9 cellular contexts compared by ENCODE assay signal in the genomic region with DNA sequence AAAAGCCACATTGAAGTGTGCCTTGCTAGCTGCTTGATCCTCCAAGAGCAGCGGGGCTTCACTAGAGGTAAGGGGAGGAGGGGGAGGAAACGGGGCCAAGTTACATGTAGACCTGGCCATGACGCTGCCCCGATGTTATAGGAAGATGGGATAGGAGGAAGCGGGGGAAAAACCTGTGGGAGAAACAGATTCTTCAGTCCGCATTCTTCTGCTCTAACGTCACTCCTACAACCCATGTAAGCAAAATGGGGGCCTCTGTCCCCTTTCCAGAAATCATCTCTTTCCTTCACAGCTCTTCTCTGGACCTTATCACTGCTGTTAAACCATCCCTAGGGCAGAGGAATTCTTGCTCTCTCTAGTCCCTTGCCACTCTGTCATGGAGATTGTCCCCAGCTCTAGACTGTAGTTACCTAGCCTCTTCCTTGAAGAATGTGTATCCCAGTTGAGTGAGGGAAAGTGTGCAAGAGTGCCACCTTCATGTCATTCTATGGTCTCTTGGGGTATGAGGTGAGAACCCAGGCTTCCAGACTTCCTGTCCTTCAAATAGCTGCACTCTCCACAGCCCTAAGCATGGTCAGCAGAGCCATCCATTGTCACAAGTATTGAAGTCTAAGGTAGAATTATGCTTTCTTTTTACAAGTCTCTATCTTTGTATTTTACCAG. TPM values are rescaled to one million over a fixed set of nuclear protein-coding genes. Genes with fewer than 3 reads are reported as not detected.
A peak's percentile ranks its signal among the peaks of the same experiment; 100 is the strongest.
DNase-seq lines count a peak whose midpoint lies in the region; ATAC-seq and TF ChIP-seq lines count a peak whose summit lies in the region.
"Had no signal": no experiment of that assay in that cellular context is flagged by ENCODE, and none has a peak within 500 bp of the region (broad histone marks: within the 10 kb centered on the region; RNA-seq: fewer than 3 reads in every experiment).

No MANE protein-coding gene starts in this region.

- DNase-seq in HL-60 (ENCODE audit: low read depth in 1 of 2, low spot score in 1 of 2) (no peak), naive B cell (no peak), NCI-H2227 (lab: John Stamatoyannopoulos, UW; ENCODE audit: unreplicated experiment) (no peak), WERI-Rb-1 (no peak)
- no peak for DNase-seq in central memory CD8-positive, alpha-beta T cell (ENCODE audit: low spot score in 2 of 2)
- DNase-seq in CD8-positive, alpha-beta T cell: no peak
- DNase-seq: SJCRH30 had no signal

- H3K4me1 Mint-ChIP-seq in central memory CD8-positive, alpha-beta T cell: peaks cover 32% of the 10 kb centered on the region
- peaks cover 84 to 99% (median 93%) of the 10 kb centered on the region in 3 donors for H3K4me1 Mint-ChIP-seq in naive B cell
- H3K4me1 Mint-ChIP-seq in CD8-positive, alpha-beta T cell (ENCODE audit: low read depth): peaks cover 60% of the 10 kb centered on the region

- peak overlapping the region; percentile 91 for H3K4me2 ChIP-seq in BLaER1

- H3K27ac Mint-ChIP-seq in central memory CD8-positive, alpha-beta T cell (ENCODE audit: low read depth): peak overlapping the region; percentile 26
- H3K27ac Mint-ChIP-seq in naive B cell: peak overlapping the region; percentile 96 to 99 (median 99)
- H3K27ac Mint-ChIP-seq in CD8-positive, alpha-beta T cell: no peak overlapping the region

- H3K9me3 ChIP-seq in BLaER1: no peaks in the 10 kb centered on the region
- H3K9me3 ChIP-seq in WERI-Rb-1 (ENCODE audit: severe bottlenecking): no peaks in the 10 kb centered on the region
- no peaks in the 10 kb centered on the region for H3K9me3 ChIP-seq in CD8-positive, alpha-beta T cell (ENCODE audit: low read length)
- H3K9me3 ChIP-seq: SJCRH30 had no signal

- no peaks in the 10 kb centered on the region for H3K9me3 Mint-ChIP-seq in central memory CD8-positive, alpha-beta T cell
- peaks cover 0 to 2% (median 0%) of the 10 kb centered on the region in 7 donors for H3K9me3 Mint-ChIP-seq in naive B cell
- H3K9me3 Mint-ChIP-seq in CD8-positive, alpha-beta T cell: no peaks in the 10 kb centered on the region

- no peaks in the 10 kb centered on the region for H3K27me3 Mint-ChIP-seq in central memory CD8-positive, alpha-beta T cell
- H3K27me3 Mint-ChIP-seq in naive B cell: no peaks in the 10 kb centered on the region
- H3K27me3 Mint-ChIP-seq in CD8-positive, alpha-beta T cell (ENCODE audit: low read depth): no peaks in the 10 kb centered on the region

- H3K9ac ChIP-seq in BLaER1: peak overlapping the region; percentile 76

- peaks cover 24% of the 10 kb centered on the region for H3K36me3 Mint-ChIP-seq in central memory CD8-positive, alpha-beta T cell (ENCODE audit: insufficient read depth)
- H3K36me3 Mint-ChIP-seq in naive B cell: peaks cover 14 to 21% of the 10 kb centered on the region in 2 donors
- peaks cover 44% of the 10 kb centered on the region for H3K36me3 Mint-ChIP-seq in CD8-positive, alpha-beta T cell

- peaks cover 39% of the 10 kb centered on the region for H3K36me3 ChIP-seq in BLaER1
- H3K36me3 ChIP-seq in WERI-Rb-1: peaks cover 46% of the 10 kb centered on the region
- peaks cover 11% of the 10 kb centered on the region for H3K36me3 ChIP-seq in CD8-positive, alpha-beta T cell (ENCODE audit: insufficient read depth, low read length)

- TF ChIP-seq CTCF in HL-60 (IDR thresholded peaks at IDR 0.05; ENCODE audit: insufficient read depth, low read length) (no peak), WERI-Rb-1 (IDR thresholded peaks at IDR 0.05; ENCODE audit: low read depth, low read length) (no peak)
- TF ChIP-seq CTCF in CD8-positive, alpha-beta T cell (IDR thresholded peaks at IDR 0.05): no peak

- intact Hi-C loops in CD8-positive, alpha-beta T cell (cut with DNase I, micrococcal nuclease): no loop called here

- H3K27ac ChIP-seq in BLaER1 (peak overlapping the region; percentile 93), HL-60 (replicated peaks) (peak overlapping the region; percentile 89), WERI-Rb-1 (no peak overlapping the region)
- H3K27ac ChIP-seq in CD8-positive, alpha-beta T cell (ENCODE audit: low read depth, low read length): no peak overlapping the region
- H3K27ac ChIP-seq: SJCRH30 had no signal

- H3K27me3 ChIP-seq in BLaER1 (no peaks in the 10 kb centered on the region), HL-60 (ENCODE audit: insufficient read depth, poor library complexity, severe bottlenecking) (no peaks in the 10 kb centered on the region), WERI-Rb-1 (ENCODE audit: insufficient read depth, low read depth, severe bottlenecking) (no peaks in the 10 kb centered on the region)
- H3K27me3 ChIP-seq in CD8-positive, alpha-beta T cell (ENCODE audit: insufficient read depth, low read length): no peaks in the 10 kb centered on the region
- H3K27me3 ChIP-seq: SJCRH30 had no signal

- H4K20me1 ChIP-seq in BLaER1: peaks cover 39% of the 10 kb centered on the region

- no peak overlapping the region for H3K4me3 Mint-ChIP-seq in central memory CD8-positive, alpha-beta T cell
- H3K4me3 Mint-ChIP-seq in naive B cell: peak overlapping the region; percentile 75 to 96 (median 92)
- no peak overlapping the region for H3K4me3 Mint-ChIP-seq in CD8-positive, alpha-beta T cell

- CTCF ChIA-PET in CD8-positive, alpha-beta T cell (lab: Charles Lee): interaction anchor here (0.8 to 16.1 kb wide), 11 partner anchors 11 to 199 kb away, joined by 3 to 332 read pairs (median 5); a partner anchor contains a TSS

- peaks cover 99% of the 10 kb centered on the region for H3K4me1 ChIP-seq in BLaER1
- H3K4me1 ChIP-seq in CD8-positive, alpha-beta T cell (ENCODE audit: insufficient read depth, low read length): peaks cover 50% of the 10 kb centered on the region

- H3K4me3 ChIP-seq in BLaER1 (peak overlapping the region; percentile 28), HL-60 (replicated peaks; ENCODE audit: insufficient read depth, low read length) (no peak overlapping the region), WERI-Rb-1 (ENCODE audit: low read depth, low read length) (no peak overlapping the region)
- no peak overlapping the region for H3K4me3 ChIP-seq in CD8-positive, alpha-beta T cell (ENCODE audit: low read depth, low read length)
- H3K4me3 ChIP-seq: SJCRH30 had no signal

- POLR2A ChIA-PET in CD8-positive, alpha-beta T cell (lab: Charles Lee): interaction anchor here (0.6 to 3.9 kb wide), 7 partner anchors 9 to 274 kb away, joined by 3 to 16 read pairs (median 4); a partner anchor contains a TSS

- no peak for ATAC-seq in central memory CD8-positive, alpha-beta T cell (replicated peaks; ENCODE audit: extremely low read depth, poor library complexity, severe bottlenecking)
- ATAC-seq in naive B cell (ENCODE audit: low read depth in 2 of 2) (no peak), GM19455 (IDR thresholded peaks at IDR 0.05; ENCODE audit: unreplicated experiment) (no peak)
- no peak for ATAC-seq in CD8-positive, alpha-beta T cell

RNA-seq across cellular contexts. Expression of a gene that starts 11.4 kb away (rescaled TPM):
- polyA plus RNA-seq in naive B cell (ENCODE audit: low read depth in 6 of 6): 10 to 100 TPM; 64.9 to 97.5 (median 84.0) TPM
- total RNA-seq in CD8-positive, alpha-beta T cell: 10 to 100 TPM; 82.5 to 90.1 TPM

Comparison
In these comparisons a context has a peak if more than half of its experiments do, and no peak if none do; other contexts are left out.
1. H3K27ac ChIP-seq: peak in BLaER1 (single experiment) and HL-60 (single experiment); none in WERI-Rb-1 (single experiment) and CD8-positive, alpha-beta T cell (single experiment).
2. H3K4me3 Mint-ChIP-seq: peak in naive B cell (8 of 8); none in central memory CD8-positive, alpha-beta T cell (single experiment) and CD8-positive, alpha-beta T cell (single experiment).